ENCODE assay signal across 1 cellular context in the genomic region with DNA sequence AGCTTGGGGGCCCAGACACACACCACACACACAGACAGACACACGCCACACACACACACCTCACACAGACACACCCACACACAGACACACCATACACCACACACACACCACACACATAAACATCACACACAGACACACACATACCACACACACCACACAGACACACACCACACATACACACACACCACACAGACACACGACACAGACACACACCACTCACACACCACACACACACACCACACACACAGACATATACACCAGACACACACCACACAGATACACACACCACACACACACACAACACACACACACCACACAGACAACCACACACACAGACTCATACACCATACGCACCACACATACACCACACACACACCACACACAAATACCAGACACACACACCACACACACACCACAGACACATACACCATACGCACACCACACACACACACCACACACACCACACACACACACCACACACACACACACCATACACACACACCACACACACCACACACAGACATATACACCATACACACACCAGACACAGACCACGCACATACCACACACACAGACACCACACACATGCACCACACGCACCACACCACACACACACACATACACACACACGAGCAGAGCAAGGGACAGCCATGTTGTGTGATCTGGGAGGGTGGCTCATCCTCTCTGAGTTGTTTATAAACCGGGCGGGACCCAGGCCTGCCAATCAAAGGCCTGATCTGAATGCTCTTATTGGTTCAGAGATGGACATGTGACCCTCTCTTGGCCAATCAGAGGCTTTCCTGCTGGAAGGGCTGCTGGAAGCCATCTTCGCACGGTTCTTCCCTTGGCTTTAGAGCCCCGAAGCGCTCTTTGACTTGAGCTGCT.
A peak's percentile ranks its signal among the peaks of the same experiment; 100 is the strongest.
TF ChIP-seq lines count a peak whose summit lies in the region.

No MANE protein-coding gene starts in this region.

TF ChIP-seq in K562, 482 proteins besides CTCF, POLR2A, EP300 and RAD21 (continued from another document and continues in another):
- TF ChIP-seq, protein P1, sequence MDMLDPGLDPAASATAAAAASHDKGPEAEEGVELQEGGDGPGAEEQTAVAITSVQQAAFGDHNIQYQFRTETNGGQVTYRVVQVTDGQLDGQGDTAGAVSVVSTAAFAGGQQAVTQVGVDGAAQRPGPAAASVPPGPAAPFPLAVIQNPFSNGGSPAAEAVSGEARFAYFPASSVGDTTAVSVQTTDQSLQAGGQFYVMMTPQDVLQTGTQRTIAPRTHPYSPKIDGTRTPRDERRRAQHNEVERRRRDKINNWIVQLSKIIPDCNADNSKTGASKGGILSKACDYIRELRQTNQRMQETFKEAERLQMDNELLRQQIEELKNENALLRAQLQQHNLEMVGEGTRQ (CRISPR knock-in tag; IDR thresholded peaks at IDR 0.05), result peak; percentile 97
- TF ChIP-seq ARID1B (IDR thresholded peaks at IDR 0.05), result peak; percentile 66; the same call in 1 of the 2 replicates
- TF ChIP-seq NCOA6 (IDR thresholded peaks at IDR 0.05), result no peak
- TF ChIP-seq U2AF1 (optimal IDR thresholded peaks at IDR 0.05; ENCODE audit: low read depth, low read length), result no peak
- TF ChIP-seq WHSC1 (IDR thresholded peaks at IDR 0.05; ENCODE audit: low read length), result no peak
- TF ChIP-seq FOS (IDR thresholded peaks at IDR 0.05; ENCODE audit: extremely low read depth, insufficient read length), result peak; percentile 91
- TF ChIP-seq PRMT5 (CRISPR knock-in tag; IDR thresholded peaks at IDR 0.05), result no peak
- TF ChIP-seq ZNF431 (CRISPR knock-in tag; IDR thresholded peaks at IDR 0.05), result no peak
- TF ChIP-seq PTRF (tag; IDR thresholded peaks at IDR 0.05), result no peak
- TF ChIP-seq L3MBTL2 (IDR thresholded peaks at IDR 0.05), result peak; percentile 87
- no peak for TF ChIP-seq ZSCAN32 (CRISPR knock-in tag; IDR thresholded peaks at IDR 0.05)
- no peak for TF ChIP-seq ZNF764 (CRISPR knock-in tag; IDR thresholded peaks at IDR 0.05; ENCODE audit: low read depth)
- TF ChIP-seq CEBPB (tag; IDR thresholded peaks at IDR 0.05), result no peak
- no peak; the same call in 1 of the 2 replicates for TF ChIP-seq STAT5A (IDR thresholded peaks at IDR 0.05; ENCODE audit: borderline replicate concordance, low read length)
- no peak for TF ChIP-seq HNRNPLL (IDR thresholded peaks at IDR 0.05; ENCODE audit: low read depth, low read length, poor library complexity, severe bottlenecking)
- no peak for TF ChIP-seq JUNB (CRISPR knock-in tag; conservative IDR thresholded peaks at IDR 0.05)
- TF ChIP-seq ZNF316 (IDR thresholded peaks at IDR 0.05), result peak; percentile 11; the same call in 1 of the 2 replicates
- TF ChIP-seq RB1 (IDR thresholded peaks at IDR 0.05; ENCODE audit: low read depth), result no peak
- 0 out of 2 replicates have a peak, but pooled peaks have one; percentile 14 for TF ChIP-seq ESRRB (CRISPR knock-in tag; IDR thresholded peaks at IDR 0.05; ENCODE audit: borderline replicate concordance)
- TF ChIP-seq NR3C1 (CRISPR knock-in tag; IDR thresholded peaks at IDR 0.05), result no peak
- TF ChIP-seq, protein P2, sequence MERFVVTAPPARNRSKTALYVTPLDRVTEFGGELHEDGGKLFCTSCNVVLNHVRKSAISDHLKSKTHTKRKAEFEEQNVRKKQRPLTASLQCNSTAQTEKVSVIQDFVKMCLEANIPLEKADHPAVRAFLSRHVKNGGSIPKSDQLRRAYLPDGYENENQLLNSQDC (CRISPR knock-in tag; IDR thresholded peaks at IDR 0.05), result no peak
- TF ChIP-seq, protein P3, sequence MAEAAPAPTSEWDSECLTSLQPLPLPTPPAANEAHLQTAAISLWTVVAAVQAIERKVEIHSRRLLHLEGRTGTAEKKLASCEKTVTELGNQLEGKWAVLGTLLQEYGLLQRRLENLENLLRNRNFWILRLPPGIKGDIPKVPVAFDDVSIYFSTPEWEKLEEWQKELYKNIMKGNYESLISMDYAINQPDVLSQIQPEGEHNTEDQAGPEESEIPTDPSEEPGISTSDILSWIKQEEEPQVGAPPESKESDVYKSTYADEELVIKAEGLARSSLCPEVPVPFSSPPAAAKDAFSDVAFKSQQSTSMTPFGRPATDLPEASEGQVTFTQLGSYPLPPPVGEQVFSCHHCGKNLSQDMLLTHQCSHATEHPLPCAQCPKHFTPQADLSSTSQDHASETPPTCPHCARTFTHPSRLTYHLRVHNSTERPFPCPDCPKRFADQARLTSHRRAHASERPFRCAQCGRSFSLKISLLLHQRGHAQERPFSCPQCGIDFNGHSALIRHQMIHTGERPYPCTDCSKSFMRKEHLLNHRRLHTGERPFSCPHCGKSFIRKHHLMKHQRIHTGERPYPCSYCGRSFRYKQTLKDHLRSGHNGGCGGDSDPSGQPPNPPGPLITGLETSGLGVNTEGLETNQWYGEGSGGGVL (CRISPR knock-in tag; IDR thresholded peaks at IDR 0.05), result no peak
- no peak for TF ChIP-seq ZNF507 (tag; conservative IDR thresholded peaks at IDR 0.05)
- 0 out of 2 replicates have a peak, but pooled peaks have one; percentile 58 for TF ChIP-seq ZC3H8 (IDR thresholded peaks at IDR 0.05)
- peak; percentile 85 for TF ChIP-seq MEF2D (tag; conservative IDR thresholded peaks at IDR 0.05; ENCODE audit: low read depth)
- peak; percentile 46; the same call in 1 of the 2 replicates for TF ChIP-seq CC2D1A (IDR thresholded peaks at IDR 0.05)
- peak; percentile 59 for TF ChIP-seq RBFOX2 (IDR thresholded peaks at IDR 0.05; ENCODE audit: low read depth, low read length)
- peak; percentile 84 for TF ChIP-seq NBN (IDR thresholded peaks at IDR 0.05; ENCODE audit: low read depth)
- 0 out of 2 replicates have a peak, but pooled peaks have one; percentile 36 for TF ChIP-seq SP1 (CRISPR knock-in tag; IDR thresholded peaks at IDR 0.05)
- peak; percentile 83 for TF ChIP-seq MIER1 (IDR thresholded peaks at IDR 0.05; ENCODE audit: low read depth)
- no peak for TF ChIP-seq PTBP1 (IDR thresholded peaks at IDR 0.05; ENCODE audit: low read depth, low read length)
- TF ChIP-seq, protein P4, sequence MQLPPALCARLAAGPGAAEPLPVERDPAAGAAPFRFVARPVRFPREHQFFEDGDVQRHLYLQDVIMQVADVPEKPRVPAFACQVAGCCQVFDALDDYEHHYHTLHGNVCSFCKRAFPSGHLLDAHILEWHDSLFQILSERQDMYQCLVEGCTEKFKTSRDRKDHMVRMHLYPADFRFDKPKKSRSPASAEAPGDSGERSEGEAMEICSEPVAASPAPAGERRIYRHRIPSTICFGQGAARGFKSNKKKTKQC (CRISPR knock-in tag; IDR thresholded peaks at IDR 0.05), result no peak
- TF ChIP-seq, protein P5, sequence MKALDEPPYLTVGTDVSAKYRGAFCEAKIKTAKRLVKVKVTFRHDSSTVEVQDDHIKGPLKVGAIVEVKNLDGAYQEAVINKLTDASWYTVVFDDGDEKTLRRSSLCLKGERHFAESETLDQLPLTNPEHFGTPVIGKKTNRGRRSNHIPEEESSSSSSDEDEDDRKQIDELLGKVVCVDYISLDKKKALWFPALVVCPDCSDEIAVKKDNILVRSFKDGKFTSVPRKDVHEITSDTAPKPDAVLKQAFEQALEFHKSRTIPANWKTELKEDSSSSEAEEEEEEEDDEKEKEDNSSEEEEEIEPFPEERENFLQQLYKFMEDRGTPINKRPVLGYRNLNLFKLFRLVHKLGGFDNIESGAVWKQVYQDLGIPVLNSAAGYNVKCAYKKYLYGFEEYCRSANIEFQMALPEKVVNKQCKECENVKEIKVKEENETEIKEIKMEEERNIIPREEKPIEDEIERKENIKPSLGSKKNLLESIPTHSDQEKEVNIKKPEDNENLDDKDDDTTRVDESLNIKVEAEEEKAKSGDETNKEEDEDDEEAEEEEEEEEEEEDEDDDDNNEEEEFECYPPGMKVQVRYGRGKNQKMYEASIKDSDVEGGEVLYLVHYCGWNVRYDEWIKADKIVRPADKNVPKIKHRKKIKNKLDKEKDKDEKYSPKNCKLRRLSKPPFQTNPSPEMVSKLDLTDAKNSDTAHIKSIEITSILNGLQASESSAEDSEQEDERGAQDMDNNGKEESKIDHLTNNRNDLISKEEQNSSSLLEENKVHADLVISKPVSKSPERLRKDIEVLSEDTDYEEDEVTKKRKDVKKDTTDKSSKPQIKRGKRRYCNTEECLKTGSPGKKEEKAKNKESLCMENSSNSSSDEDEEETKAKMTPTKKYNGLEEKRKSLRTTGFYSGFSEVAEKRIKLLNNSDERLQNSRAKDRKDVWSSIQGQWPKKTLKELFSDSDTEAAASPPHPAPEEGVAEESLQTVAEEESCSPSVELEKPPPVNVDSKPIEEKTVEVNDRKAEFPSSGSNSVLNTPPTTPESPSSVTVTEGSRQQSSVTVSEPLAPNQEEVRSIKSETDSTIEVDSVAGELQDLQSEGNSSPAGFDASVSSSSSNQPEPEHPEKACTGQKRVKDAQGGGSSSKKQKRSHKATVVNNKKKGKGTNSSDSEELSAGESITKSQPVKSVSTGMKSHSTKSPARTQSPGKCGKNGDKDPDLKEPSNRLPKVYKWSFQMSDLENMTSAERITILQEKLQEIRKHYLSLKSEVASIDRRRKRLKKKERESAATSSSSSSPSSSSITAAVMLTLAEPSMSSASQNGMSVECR (CRISPR knock-in tag; IDR thresholded peaks at IDR 0.05), result no peak
- TF ChIP-seq BMI1 (IDR thresholded peaks at IDR 0.05; ENCODE audit: low read length), result no peak
- TF ChIP-seq RFX1 (IDR thresholded peaks at IDR 0.05), result no peak
- TF ChIP-seq ZBED1 (IDR thresholded peaks at IDR 0.05), result no peak
- peak; percentile 94; the same call in 1 of the 2 replicates for TF ChIP-seq THRAP3 (IDR thresholded peaks at IDR 0.05; ENCODE audit: borderline replicate concordance)
- TF ChIP-seq KAT7 (CRISPR knock-in tag; IDR thresholded peaks at IDR 0.05; ENCODE audit: borderline replicate concordance), result no peak
- TF ChIP-seq, protein P6, sequence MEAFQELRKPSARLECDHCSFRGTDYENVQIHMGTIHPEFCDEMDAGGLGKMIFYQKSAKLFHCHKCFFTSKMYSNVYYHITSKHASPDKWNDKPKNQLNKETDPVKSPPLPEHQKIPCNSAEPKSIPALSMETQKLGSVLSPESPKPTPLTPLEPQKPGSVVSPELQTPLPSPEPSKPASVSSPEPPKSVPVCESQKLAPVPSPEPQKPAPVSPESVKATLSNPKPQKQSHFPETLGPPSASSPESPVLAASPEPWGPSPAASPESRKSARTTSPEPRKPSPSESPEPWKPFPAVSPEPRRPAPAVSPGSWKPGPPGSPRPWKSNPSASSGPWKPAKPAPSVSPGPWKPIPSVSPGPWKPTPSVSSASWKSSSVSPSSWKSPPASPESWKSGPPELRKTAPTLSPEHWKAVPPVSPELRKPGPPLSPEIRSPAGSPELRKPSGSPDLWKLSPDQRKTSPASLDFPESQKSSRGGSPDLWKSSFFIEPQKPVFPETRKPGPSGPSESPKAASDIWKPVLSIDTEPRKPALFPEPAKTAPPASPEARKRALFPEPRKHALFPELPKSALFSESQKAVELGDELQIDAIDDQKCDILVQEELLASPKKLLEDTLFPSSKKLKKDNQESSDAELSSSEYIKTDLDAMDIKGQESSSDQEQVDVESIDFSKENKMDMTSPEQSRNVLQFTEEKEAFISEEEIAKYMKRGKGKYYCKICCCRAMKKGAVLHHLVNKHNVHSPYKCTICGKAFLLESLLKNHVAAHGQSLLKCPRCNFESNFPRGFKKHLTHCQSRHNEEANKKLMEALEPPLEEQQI (IDR thresholded peaks at IDR 0.05), result peak; percentile 44; the same call in 1 of the 2 replicates
- TF ChIP-seq JUND (IDR thresholded peaks at IDR 0.05; ENCODE audit: borderline replicate concordance, low read depth, low read length), result 0 out of 2 replicates have a peak, but pooled peaks have one; percentile 23
- 0 out of 3 replicates have a peak, but pooled peaks have one; percentile 51 for TF ChIP-seq JUND (tag; IDR thresholded peaks at IDR 0.05; ENCODE audit: borderline replicate concordance, low read depth, low read length)
- TF ChIP-seq TAF1 (IDR thresholded peaks at IDR 0.05; ENCODE audit: control insufficient read depth, extremely low read depth, insufficient read depth, low read length, severe bottlenecking), result peak; percentile 33
- TF ChIP-seq, protein P7, sequence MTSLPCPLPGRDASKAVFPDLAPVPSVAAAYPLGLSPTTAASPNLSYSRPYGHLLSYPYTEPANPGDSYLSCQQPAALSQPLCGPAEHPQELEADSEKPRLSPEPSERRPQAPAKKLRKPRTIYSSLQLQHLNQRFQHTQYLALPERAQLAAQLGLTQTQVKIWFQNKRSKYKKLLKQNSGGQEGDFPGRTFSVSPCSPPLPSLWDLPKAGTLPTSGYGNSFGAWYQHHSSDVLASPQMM (CRISPR knock-in tag; IDR thresholded peaks at IDR 0.05), result no peak
- peak; percentile 85 for TF ChIP-seq BCOR (IDR thresholded peaks at IDR 0.05)
- TF ChIP-seq ZFP36 (IDR thresholded peaks at IDR 0.05; ENCODE audit: low read depth, low read length, partially characterized antibody), result no peak
- peak; percentile 79 for TF ChIP-seq TOE1 (IDR thresholded peaks at IDR 0.05; ENCODE audit: borderline replicate concordance)
- TF ChIP-seq TOE1 (CRISPR knock-in tag; IDR thresholded peaks at IDR 0.05; ENCODE audit: borderline replicate concordance, low read depth), result no peak
- TF ChIP-seq, protein P8, sequence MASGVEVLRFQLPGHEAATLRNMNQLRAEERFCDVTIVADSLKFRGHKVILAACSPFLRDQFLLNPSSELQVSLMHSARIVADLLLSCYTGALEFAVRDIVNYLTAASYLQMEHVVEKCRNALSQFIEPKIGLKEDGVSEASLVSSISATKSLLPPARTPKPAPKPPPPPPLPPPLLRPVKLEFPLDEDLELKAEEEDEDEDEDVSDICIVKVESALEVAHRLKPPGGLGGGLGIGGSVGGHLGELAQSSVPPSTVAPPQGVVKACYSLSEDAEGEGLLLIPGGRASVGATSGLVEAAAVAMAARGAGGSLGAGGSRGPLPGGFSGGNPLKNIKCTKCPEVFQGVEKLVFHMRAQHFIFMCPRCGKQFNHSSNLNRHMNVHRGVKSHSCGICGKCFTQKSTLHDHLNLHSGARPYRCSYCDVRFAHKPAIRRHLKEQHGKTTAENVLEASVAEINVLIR (CRISPR knock-in tag; IDR thresholded peaks at IDR 0.05), result peak; percentile 24; the same call in 1 of the 2 replicates
- TF ChIP-seq KLF13 (tag; IDR thresholded peaks at IDR 0.05; ENCODE audit: borderline replicate concordance, low read depth), result no peak
- TF ChIP-seq ETS2 (tag; IDR thresholded peaks at IDR 0.05; ENCODE audit: borderline replicate concordance, poor library complexity, severe bottlenecking), result no peak
- TF ChIP-seq RBM15 (IDR thresholded peaks at IDR 0.05; ENCODE audit: insufficient read depth, low read length), result no peak
- no peak for TF ChIP-seq ILK (tag; IDR thresholded peaks at IDR 0.05; ENCODE audit: borderline replicate concordance, low read depth)
- TF ChIP-seq CHD2 (IDR thresholded peaks at IDR 0.05; ENCODE audit: low read depth, low read length), result peak; percentile 53
- no peak for TF ChIP-seq ZNF586 (CRISPR knock-in tag; conservative IDR thresholded peaks at IDR 0.05)
- TF ChIP-seq, protein P9, sequence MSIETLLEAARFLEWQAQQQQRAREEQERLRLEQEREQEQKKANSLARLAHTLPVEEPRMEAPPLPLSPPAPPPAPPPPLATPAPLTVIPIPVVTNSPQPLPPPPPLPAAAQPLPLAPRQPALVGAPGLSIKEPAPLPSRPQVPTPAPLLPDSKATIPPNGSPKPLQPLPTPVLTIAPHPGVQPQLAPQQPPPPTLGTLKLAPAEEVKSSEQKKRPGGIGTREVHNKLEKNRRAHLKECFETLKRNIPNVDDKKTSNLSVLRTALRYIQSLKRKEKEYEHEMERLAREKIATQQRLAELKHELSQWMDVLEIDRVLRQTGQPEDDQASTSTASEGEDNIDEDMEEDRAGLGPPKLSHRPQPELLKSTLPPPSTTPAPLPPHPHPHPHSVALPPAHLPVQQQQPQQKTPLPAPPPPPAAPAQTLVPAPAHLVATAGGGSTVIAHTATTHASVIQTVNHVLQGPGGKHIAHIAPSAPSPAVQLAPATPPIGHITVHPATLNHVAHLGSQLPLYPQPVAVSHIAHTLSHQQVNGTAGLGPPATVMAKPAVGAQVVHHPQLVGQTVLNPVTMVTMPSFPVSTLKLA (conservative IDR thresholded peaks at IDR 0.05), result peak in 1 of 2 experiments; percentile 51; a peak in 3 of 4 replicates
